Comparison of ENCODE assay signal across 19 cellular contexts in genomic region chr6:138188278-138188923, GRCh38. TPM values are rescaled to one million over a fixed set of nuclear protein-coding genes. Genes with fewer than 3 reads are reported as not detected.
DNase-seq lines count a peak whose midpoint lies in the region; ATAC-seq lines count a peak whose summit lies in the region.
"Had no signal": no experiment of that assay in that cellular context is flagged by ENCODE, and none has a peak within 500 bp of the region (broad histone marks: within the 10 kb centered on the region; RNA-seq: fewer than 3 reads in every experiment).

No MANE protein-coding gene starts in this region.

- peaks cover 54% of the 10 kb centered on the region for H3K27me3 Mint-ChIP-seq in activated T-helper 17 cell treated with anti-CD3 and anti-CD28 coated beads, Interleukin-2, amount 50 U/mL, for 72 hours

- no peaks in the 10 kb centered on the region for H3K36me3 Mint-ChIP-seq in activated T-helper 17 cell treated with anti-CD3 and anti-CD28 coated beads, Interleukin-2, amount 50 U/mL, for 72 hours (ENCODE audit: low read depth)
- H3K36me3 Mint-ChIP-seq: CD14-positive monocyte; natural killer cell treated with Interleukin-12 subunit alpha and Interleukin-12 subunit beta and Interleukin-15 and Interleukin-18, amount 100 ng/mL, for 72 hours had no signal

- DNase-seq in DMS153 (lab: John Stamatoyannopoulos, UW): peak; percentile 58
- DNase-seq in NCI-H1105 treated with DMSO at 0.1 percent for 48 hours (lab: John Stamatoyannopoulos, UW): peak; percentile 85
- DNase-seq in caudate nucleus (lab: John Stamatoyannopoulos, UW): peak in 11 of 61 donors; percentile 16 to 53 (median 30)
- DNase-seq in mucosa of gallbladder (ENCODE audit: low spot score): peak; percentile 29
- no peak for DNase-seq in AML-193 (lab: John Stamatoyannopoulos, UW)
- DNase-seq in activated CD4-positive, alpha-beta T cell treated with anti-CD3 and anti-CD28 coated beads, Interleukin-2, amount 50 U/mL, for 1 hour: no peak
- DNase-seq: activated CD4-positive, alpha-beta T cell treated with anti-CD3 and anti-CD28 coated beads for 48 hours; effector memory CD4-positive, alpha-beta T cell; HFFc6; NCI-H1048; OCI-M1 had no signal

- no peaks in the 10 kb centered on the region for H3K9me3 Mint-ChIP-seq in activated T-helper 17 cell treated with anti-CD3 and anti-CD28 coated beads, Interleukin-2, amount 50 U/mL, for 72 hours
- H3K9me3 Mint-ChIP-seq: activated T-helper 1 cell treated with anti-CD3 and anti-CD28 coated beads, Interleukin-12 subunit alpha, Interleukin-12 subunit beta, Interleukin-2, Interleukin-4 antibody, amounts not matched to agents 30 ng/mL and 10 ng/mL and 1 ng/mL, durations not matched to agents 14 hours and 24 hours and 36 hours; HFFc6; natural killer cell treated with Interleukin-12 subunit alpha and Interleukin-12 subunit beta and Interleukin-15 and Interleukin-18, amount 100 ng/mL, for 72 hours had no signal

- peak overlapping the region; percentile 79 for H3K27ac ChIP-seq in caudate nucleus (ENCODE audit: low read depth, low read length)

- no peaks in the 10 kb centered on the region for H3K4me1 Mint-ChIP-seq in activated T-helper 17 cell treated with anti-CD3 and anti-CD28 coated beads, Interleukin-2, amount 50 U/mL, for 72 hours
- H3K4me1 Mint-ChIP-seq: CD14-positive monocyte had no signal

- H3K27ac Mint-ChIP-seq in activated T-helper 17 cell treated with anti-CD3 and anti-CD28 coated beads, Interleukin-2, amount 50 U/mL, for 72 hours: no peak overlapping the region
- H3K27ac Mint-ChIP-seq: activated T-helper 1 cell treated with anti-CD3 and anti-CD28 coated beads, Interleukin-12 subunit alpha, Interleukin-12 subunit beta, Interleukin-2, Interleukin-4 antibody, amounts not matched to agents 30 ng/mL and 10 ng/mL and 1 ng/mL, durations not matched to agents 14 hours and 24 hours and 36 hours; CD14-positive monocyte; HFFc6; natural killer cell treated with Interleukin-12 subunit alpha and Interleukin-12 subunit beta and Interleukin-15 and Interleukin-18, amount 100 ng/mL, for 72 hours had no signal

- ATAC-seq in HG03432 (IDR thresholded peaks at IDR 0.05; ENCODE audit: unreplicated experiment): no peak
- no peak for ATAC-seq in activated T-helper 17 cell treated with anti-CD3 and anti-CD28 coated beads, Interleukin-2, amount 50 U/mL, for 72 hours (replicated peaks)
- ATAC-seq: natural killer cell treated with Interleukin-12 subunit alpha and Interleukin-12 subunit beta and Interleukin-15 and Interleukin-18, amount 100 ng/mL, for 72 hours had no signal

- no peak overlapping the region for H3K4me3 Mint-ChIP-seq in activated T-helper 17 cell treated with anti-CD3 and anti-CD28 coated beads, Interleukin-2, amount 50 U/mL, for 72 hours
- H3K4me3 Mint-ChIP-seq: activated T-helper 1 cell treated with anti-CD3 and anti-CD28 coated beads, Interleukin-12 subunit alpha, Interleukin-12 subunit beta, Interleukin-2, Interleukin-4 antibody, amounts not matched to agents 30 ng/mL and 10 ng/mL and 1 ng/mL, durations not matched to agents 14 hours and 24 hours and 36 hours; CD14-positive monocyte; HFFc6; natural killer cell treated with Interleukin-12 subunit alpha and Interleukin-12 subunit beta and Interleukin-15 and Interleukin-18, amount 100 ng/mL, for 72 hours had no signal

RNA-seq across cellular contexts. Expression of gene ARFGEF3, which starts 26.7 kb away (rescaled TPM):
- total RNA-seq in mucosa of gallbladder: 17.6 TPM
- 1 to 10 TPM; 3.6 to 8.0 TPM for total RNA-seq in activated T-helper 17 cell treated with anti-CD3 and anti-CD28 coated beads, Interleukin-2, amount 50 U/mL, for 72 hours

RNA-seq across cellular contexts. Expression of gene PBOV1, which starts 29.9 kb away (rescaled TPM):
- not detected for total RNA-seq in mucosa of gallbladder
- total RNA-seq in activated T-helper 17 cell treated with anti-CD3 and anti-CD28 coated beads, Interleukin-2, amount 50 U/mL, for 72 hours: not detected
- total RNA-seq: activated T-helper 1 cell treated with anti-CD3 and anti-CD28 coated beads, Interleukin-12 subunit alpha, Interleukin-12 subunit beta, Interleukin-2, Interleukin-4 antibody, amounts not matched to agents 30 ng/mL and 10 ng/mL and 1 ng/mL, durations not matched to agents 14 hours and 24 hours and 36 hours; astrocyte; glomerular endothelial cell; HFFc6; kidney epithelial cell; natural killer cell treated with Interleukin-12 subunit alpha and Interleukin-12 subunit beta and Interleukin-15 and Interleukin-18, amount 100 ng/mL, for 72 hours had no signal

Comparison
In these comparisons a context has a peak if more than half of its experiments do, and no peak if none do; other contexts are left out.
1. DNase-seq: peak in DMS153 (single experiment), NCI-H1105 treated with DMSO at 0.1 percent for 48 hours (single experiment) and mucosa of gallbladder (single experiment); none in AML-193 (0 of 2) and activated CD4-positive, alpha-beta T cell treated with anti-CD3 and anti-CD28 coated beads, Interleukin-2, amount 50 U/mL, for 1 hour (single experiment).